In the genomic region with DNA sequence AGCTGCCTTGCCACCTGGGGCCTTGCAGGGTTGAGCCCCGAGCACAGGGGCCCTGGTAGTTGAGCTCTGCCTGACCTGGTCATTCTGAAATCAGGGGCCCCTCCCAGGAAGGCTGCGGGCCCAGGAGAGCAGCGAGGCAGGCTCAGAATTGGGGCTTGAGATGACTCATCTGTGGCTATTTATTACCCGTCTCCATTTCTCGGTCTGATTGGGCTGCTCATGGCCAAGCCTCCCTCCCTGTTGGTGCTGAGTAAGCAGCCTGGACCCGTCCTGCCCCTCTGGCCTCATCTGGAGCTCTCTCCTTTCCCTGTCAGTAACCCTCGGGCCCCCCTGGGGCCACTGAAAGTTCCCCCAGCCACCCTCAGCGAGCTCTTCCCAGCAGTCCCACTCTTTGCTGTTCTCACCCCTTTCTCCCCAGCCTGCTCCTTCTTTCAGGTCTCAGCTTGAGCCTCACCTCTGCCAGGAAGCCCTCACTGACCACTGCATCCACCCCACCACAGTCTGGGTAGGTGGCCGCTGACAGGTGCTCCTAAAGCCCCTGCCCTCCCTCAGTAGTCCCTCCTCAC, we compare ENCODE assay signal across 10 cellular contexts. TPM values are rescaled to one million over a fixed set of nuclear protein-coding genes. Genes with fewer than 3 reads are reported as not detected.
DNase-seq lines count a peak whose midpoint lies in the region; ATAC-seq and TF ChIP-seq lines count a peak whose summit lies in the region.
"Had no signal": no experiment of that assay in that cellular context is flagged by ENCODE, and none has a peak within 500 bp of the region (broad histone marks: within the 10 kb centered on the region; RNA-seq: fewer than 3 reads in every experiment).

No MANE protein-coding gene starts in this region.

- peaks cover 21% of the 10 kb centered on the region for H3K4me1 Mint-ChIP-seq in GM23338
- peaks cover 33% of the 10 kb centered on the region for H3K4me1 Mint-ChIP-seq in activated T-helper 17 cell treated with anti-CD3 and anti-CD28 coated beads, Interleukin-2, amount 50 U/mL, for 72 hours

- intact Hi-C loops in right cardiac atrium (cut with DNase I) = no loop called here

- no peaks in the 10 kb centered on the region for H3K9me2 ChIP-seq in GM23338 (ENCODE audit: insufficient read depth)

- ATAC-seq in GM23338 (peak; percentile 43), right cardiac atrium (peak; percentile 87 to 89)
- ATAC-seq in activated T-helper 17 cell treated with anti-CD3 and anti-CD28 coated beads, Interleukin-2, amount 50 U/mL, for 72 hours (replicated peaks) = peak; percentile 50

- H3K27ac ChIP-seq in GM23338 (ENCODE audit: low read depth) = no peak overlapping the region
- H3K27ac ChIP-seq in HUES48 (ENCODE audit: low read depth, low read length) = peak overlapping the region; percentile 40
- no peak overlapping the region for H3K27ac ChIP-seq in right cardiac atrium (ENCODE audit: low read length)
- H3K27ac ChIP-seq: cardiac muscle cell had no signal

- H3K36me3 ChIP-seq in GM23338 (ENCODE audit: insufficient read depth) (no peaks in the 10 kb centered on the region), HUES48 (ENCODE audit: control insufficient read depth, insufficient read depth, low read length) (no peaks in the 10 kb centered on the region)
- H3K36me3 ChIP-seq: cardiac muscle cell had no signal

- no peaks in the 10 kb centered on the region for H3F3A ChIP-seq in GM23338 (replicated peaks; ENCODE audit: low read depth)

- no peaks in the 10 kb centered on the region for H3K36me3 Mint-ChIP-seq in GM23338 (ENCODE audit: low read depth)
- no peaks in the 10 kb centered on the region for H3K36me3 Mint-ChIP-seq in activated T-helper 17 cell treated with anti-CD3 and anti-CD28 coated beads, Interleukin-2, amount 50 U/mL, for 72 hours (ENCODE audit: low read depth)

- DNase-seq in activated CD8-positive, alpha-beta memory T cell treated with anti-CD3 and anti-CD28 coated beads for 24 hours = peak; percentile 67
- DNase-seq in activated CD8-positive, alpha-beta memory T cell treated with anti-CD3 and anti-CD28 coated beads, Interleukin-2, amount 50 U/mL, for 4 hours = no peak
- DNase-seq in GM23338 (ENCODE audit: low spot score) (no peak), right cardiac atrium (peak; percentile 65 to 84 (median 83)), NCI-H1694 (lab: John Stamatoyannopoulos, UW) (no peak)
- peak; percentile 39 for DNase-seq in stimulated activated CD4-positive, alpha-beta T cell treated with anti-CD3 and anti-CD28 coated beads, Interleukin-4, amount 100 ng/mL, for 24 hours
- DNase-seq: DND-41 had no signal

- no peaks in the 10 kb centered on the region for H3K79me2 ChIP-seq in GM23338 (replicated peaks; ENCODE audit: insufficient read depth)

- H3K27ac Mint-ChIP-seq in GM23338 = peak overlapping the region; percentile 61; the same call in 1 of the 2 replicates
- H3K27ac Mint-ChIP-seq in activated T-helper 17 cell treated with anti-CD3 and anti-CD28 coated beads, Interleukin-2, amount 50 U/mL, for 72 hours = peak overlapping the region; percentile 80

- no peak overlapping the region for H3K4me3 Mint-ChIP-seq in GM23338
- H3K4me3 Mint-ChIP-seq in activated T-helper 17 cell treated with anti-CD3 and anti-CD28 coated beads, Interleukin-2, amount 50 U/mL, for 72 hours = peak overlapping the region; percentile 60

- H3K9ac ChIP-seq in HUES48 (ENCODE audit: low read depth, low read length) = no peak overlapping the region

- H2AFZ ChIP-seq in GM23338 = peak overlapping the region; percentile 72

- H3K9me3 ChIP-seq in HUES48 (ENCODE audit: control insufficient read depth, insufficient read depth, low read length) (no peaks in the 10 kb centered on the region), right cardiac atrium (ENCODE audit: control insufficient read depth, low read length) (no peaks in the 10 kb centered on the region)

- H3K27me3 ChIP-seq in GM23338 (ENCODE audit: insufficient read depth) (no peaks in the 10 kb centered on the region), HUES48 (ENCODE audit: control insufficient read depth, insufficient read depth, low read length) (no peaks in the 10 kb centered on the region), right cardiac atrium (ENCODE audit: control insufficient read depth, insufficient read depth) (no peaks in the 10 kb centered on the region)
- H3K27me3 ChIP-seq: cardiac muscle cell had no signal

- no peaks in the 10 kb centered on the region; the same call in 2 of the 3 replicates for H3K9me3 Mint-ChIP-seq in GM23338
- H3K9me3 Mint-ChIP-seq in activated T-helper 17 cell treated with anti-CD3 and anti-CD28 coated beads, Interleukin-2, amount 50 U/mL, for 72 hours = no peaks in the 10 kb centered on the region

- TF ChIP-seq CTCF in GM23338 (conservative IDR thresholded peaks at IDR 0.05; ENCODE audit: low read depth in 2 of 2) = no peak

- peaks cover 5% of the 10 kb centered on the region; the same call in 1 of the 2 replicates for H3K4me1 ChIP-seq in GM23338 (ENCODE audit: insufficient read depth)
- H3K4me1 ChIP-seq in HUES48 (ENCODE audit: control insufficient read depth, insufficient read depth, low read length) = peaks cover 14% of the 10 kb centered on the region
- peaks cover 2% of the 10 kb centered on the region for H3K4me1 ChIP-seq in right cardiac atrium (ENCODE audit: control insufficient read depth, insufficient read depth, low read length)

- H3K4me3 ChIP-seq in GM23338 = no peak overlapping the region
- no peak overlapping the region for H3K4me3 ChIP-seq in HUES48 (ENCODE audit: low read depth, low read length)
- no peak overlapping the region for H3K4me3 ChIP-seq in right cardiac atrium (ENCODE audit: low read length)
- H3K4me3 ChIP-seq: cardiac muscle cell had no signal

- no peaks in the 10 kb centered on the region for H4K20me1 ChIP-seq in GM23338 (replicated peaks; ENCODE audit: insufficient read depth)

- 0 out of 2 replicates have a peak overlapping the region, but pooled peaks have one; percentile 38 for H3K4me2 ChIP-seq in GM23338

- peaks cover 7% of the 10 kb centered on the region for H3K27me3 Mint-ChIP-seq in GM23338 (ENCODE audit: insufficient read depth, low read depth, poor library complexity)
- peaks cover 6% of the 10 kb centered on the region for H3K27me3 Mint-ChIP-seq in activated T-helper 17 cell treated with anti-CD3 and anti-CD28 coated beads, Interleukin-2, amount 50 U/mL, for 72 hours

- 17% methylated on average over 9 of the region's 9 CpGs for WGBS in right cardiac atrium

TF ChIP-seq in GM23338, 12 proteins besides CTCF, POLR2A, EP300 and RAD21:
- no peak for TF ChIP-seq EZH2phosphoT487 (IDR thresholded peaks at IDR 0.05; ENCODE audit: unreplicated experiment)

RNA-seq across cellular contexts. Expression of gene TNFRSF8, which starts 11.0 kb away (rescaled TPM):
- total RNA-seq in GM23338 (2014; rRNA removed; shearing (Covaris generic)) = 26.1 and 28.2 TPM in 2 replicates
- polyA plus RNA-seq in GM23338 (2016; fragmentation: Nextera tagmentation; extraction: Ambion mirVana) (11.7 and 11.8 TPM in 2 replicates), right cardiac atrium (2.6 TPM)
- total RNA-seq in activated T-helper 17 cell treated with anti-CD3 and anti-CD28 coated beads, Interleukin-2, amount 50 U/mL, for 72 hours = 100 to 1,000 TPM in 1 of 2 donors, 10 to 100 TPM in 1; 35.3 to 216 TPM
- 1 to 10 TPM; 1.5 to 4.3 (median 2.5) TPM for total RNA-seq in right cardiac atrium
- polyA plus RNA-seq: cardiac muscle cell had no signal

RNA-seq across cellular contexts. Expression of gene MIIP, which starts 32.8 kb away (rescaled TPM):
- 99.7 and 117 TPM in 2 replicates for total RNA-seq in GM23338 (2014; rRNA removed; shearing (Covaris generic))
- 81.5 and 86.5 TPM in 2 replicates for polyA plus RNA-seq in GM23338 (2016; fragmentation: Nextera tagmentation; extraction: Ambion mirVana)
- 100 to 1,000 TPM in 1 of 2 donors, 10 to 100 TPM in 1; 51.1 to 115 TPM for total RNA-seq in activated T-helper 17 cell treated with anti-CD3 and anti-CD28 coated beads, Interleukin-2, amount 50 U/mL, for 72 hours
- 10 to 100 TPM in 3 of 4 donors, 1 to 10 TPM in 1; 8.5 to 16.4 (median 12.5) TPM for total RNA-seq in right cardiac atrium
- 12.5 TPM for polyA plus RNA-seq in right cardiac atrium

Comparison
In these comparisons a context has a peak if more than half of its experiments do, and no peak if none do; other contexts are left out.
1. DNase-seq: peak in activated CD8-positive, alpha-beta memory T cell treated with anti-CD3 and anti-CD28 coated beads for 24 hours (single experiment), right cardiac atrium (3 of 3) and stimulated activated CD4-positive, alpha-beta T cell treated with anti-CD3 and anti-CD28 coated beads, Interleukin-4, amount 100 ng/mL, for 24 hours (single experiment); none in activated CD8-positive, alpha-beta memory T cell treated with anti-CD3 and anti-CD28 coated beads, Interleukin-2, amount 50 U/mL, for 4 hours (single experiment), GM23338 (single experiment) and NCI-H1694 (single experiment).
2. Peak in every context shown above with its lines, with median percentiles within 50 percentile points of each other: ATAC-seq.